ENCODE assay signal across 18 cellular contexts in the genomic region with DNA sequence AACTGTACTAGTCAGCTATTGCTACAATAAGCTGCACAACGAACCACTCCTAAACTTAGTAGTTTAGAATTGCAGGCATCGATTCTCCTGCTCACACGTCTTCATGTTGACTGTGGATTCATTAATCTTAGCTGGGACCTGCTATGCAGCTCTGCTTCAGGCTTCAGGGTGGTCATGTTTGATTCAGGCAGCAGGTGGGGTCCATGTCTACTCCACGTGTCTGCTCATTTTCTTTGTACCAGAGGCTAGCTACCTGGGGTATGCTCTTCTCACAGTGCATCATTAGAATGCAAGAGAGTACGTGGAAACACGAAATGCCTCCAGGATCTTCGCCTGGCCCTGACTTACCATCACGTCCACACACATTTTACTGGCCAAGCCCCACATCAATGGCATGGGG.
A peak's percentile ranks its signal among the peaks of the same experiment; 100 is the strongest.
DNase-seq lines count a peak whose midpoint lies in the region; ATAC-seq, FAIRE-seq and TF ChIP-seq lines count a peak whose summit lies in the region.
"Had no signal": no experiment of that assay in that cellular context is flagged by ENCODE, and none has a peak within 500 bp of the region (broad histone marks: within the 10 kb centered on the region; RNA-seq: fewer than 3 reads in every experiment).

No MANE protein-coding gene starts in this region.

- no peak for ATAC-seq in HepG2
- ATAC-seq in right lobe of liver = no peak
- ATAC-seq in Panc1 = no peak
- ATAC-seq: K562 had no signal

- H3K27ac ChIP-seq in HepG2 (ENCODE audit: extremely low read length, insufficient read depth, low read length) = no peak overlapping the region
- no peak overlapping the region for H3K27ac ChIP-seq in right lobe of liver
- peak overlapping the region; percentile 71; the same call in 1 of the 2 replicates for H3K27ac ChIP-seq in Panc1 (ENCODE audit: low read length)
- no peak overlapping the region for H3K27ac ChIP-seq in mesenchymal stem cell (ENCODE audit: low read length, poor library complexity, severe bottlenecking)
- H3K27ac ChIP-seq: 22Rv1, C4-2B had no signal

- intact Hi-C loops in HepG2 (cut with micrococcal nuclease; ENCODE audit: unreplicated experiment) = loop anchor here (1.0 to 2.0 kb wide), 3 partner anchors 65 to 302 kb away; a partner anchor contains a TSS
- intact Hi-C loops in right lobe of liver (cut with DNase I) = loop anchor here in 1 of 2 donors (10.0 kb wide), 2 partner anchors 91 to 301 kb away; no protein-coding TSS in a partner anchor
- intact Hi-C loops in Panc1 (cut with micrococcal nuclease; ENCODE audit: unreplicated experiment) = loop anchor here (5.0 kb wide), 4 partner anchors 89 to 294 kb away; no protein-coding TSS in a partner anchor

- H3K9me3 ChIP-seq in HepG2 (ENCODE audit: low read length) = no peaks in the 10 kb centered on the region
- H3K9me3 ChIP-seq in right lobe of liver = no peaks in the 10 kb centered on the region
- no peaks in the 10 kb centered on the region for H3K9me3 ChIP-seq in Panc1 (ENCODE audit: control insufficient read depth, insufficient read depth, low read depth, low read length)
- no peaks in the 10 kb centered on the region for H3K9me3 ChIP-seq in mesenchymal stem cell (ENCODE audit: control insufficient read depth, low read length)
- H3K9me3 ChIP-seq in MG63 = no peaks in the 10 kb centered on the region
- H3K9me3 ChIP-seq: A549, HAP-1 had no signal

- POLR2A ChIA-PET in HepG2 (lab: Yijun Ruan, JAX) = no interaction called here
- POLR2A ChIA-PET in Panc1 (lab: Charles Lee) = interaction anchor here (1.0 kb wide), 1 partner anchor 301 kb away, joined by 3 read pairs; no protein-coding TSS in a partner anchor

- TF ChIP-seq CTCF in HepG2 (CRISPR knock-in tag; IDR thresholded peaks at IDR 0.05) (no peak), right lobe of liver (IDR thresholded peaks at IDR 0.05) (no peak), Panc1 (IDR thresholded peaks at IDR 0.05) (no peak)

- 8% methylated on average over 8 of the region's 8 CpGs for WGBS in HepG2 (ENCODE audit: low lambda C conversion rate)
- WGBS in right lobe of liver (ENCODE audit: insufficient coverage, low coverage, low lambda C conversion rate, missing lambda C conversion rate) = 63% methylated on average over 8 of the region's 8 CpGs
- 93% methylated on average over 8 of the region's 8 CpGs for WGBS in mesenchymal stem cell

- H2AK5ac ChIP-seq in mesenchymal stem cell (ENCODE audit: low read length, severe bottlenecking) = no peak overlapping the region

- no peak overlapping the region for H3K9ac ChIP-seq in HepG2 (ENCODE audit: insufficient read depth, low read depth, low read length)
- no peak overlapping the region for H3K9ac ChIP-seq in mesenchymal stem cell (ENCODE audit: low read length)

- no peaks in the 10 kb centered on the region for H3K79me1 ChIP-seq in mesenchymal stem cell (replicated peaks; ENCODE audit: low read length, poor library complexity, severe bottlenecking)

- no peak overlapping the region for H3K14ac ChIP-seq in mesenchymal stem cell (ENCODE audit: low read length in 2 of 2)

- H2BK12ac ChIP-seq in mesenchymal stem cell (ENCODE audit: low read length in 2 of 2) = peak overlapping the region; percentile 37 to 49

- no peaks in the 10 kb centered on the region for H3K79me2 ChIP-seq in HepG2 (ENCODE audit: insufficient read depth, low read length)

- no peak for TF ChIP-seq RAD21 in HepG2 (CRISPR knock-in tag; IDR thresholded peaks at IDR 0.05)

- TF ChIP-seq EP300 in HepG2 (IDR thresholded peaks at IDR 0.05; ENCODE audit: low read depth in 2 of 2, low read length in 2 of 2) = no peak
- no peak for TF ChIP-seq EP300 in HepG2 (CRISPR knock-in tag; IDR thresholded peaks at IDR 0.05; ENCODE audit: borderline replicate concordance)

- H4K8ac ChIP-seq in mesenchymal stem cell (ENCODE audit: low read length) = no peak overlapping the region

- no peaks in the 10 kb centered on the region for H4K20me1 ChIP-seq in HepG2 (ENCODE audit: insufficient read depth, low read length)

- H3K27me3 ChIP-seq in HepG2 (ENCODE audit: control insufficient read depth in 1 of 2, insufficient read depth in 2 of 2, low read length in 2 of 2) = 0 out of 5 replicates have a peak, but pooled peaks cover 0 to 13% of the 10 kb centered on the region in 2 experiments
- H3K27me3 ChIP-seq in right lobe of liver = no peaks in the 10 kb centered on the region
- H3K27me3 ChIP-seq in Panc1 (ENCODE audit: control insufficient read depth, insufficient read depth, low read length) = no peaks in the 10 kb centered on the region
- no peaks in the 10 kb centered on the region for H3K27me3 ChIP-seq in mesenchymal stem cell (ENCODE audit: control insufficient read depth in 1 of 2, insufficient read depth in 1 of 2, low read length in 2 of 2)
- no peaks in the 10 kb centered on the region for H3K27me3 ChIP-seq in MG63

- peak overlapping the region; percentile 25 for H4K91ac ChIP-seq in mesenchymal stem cell (ENCODE audit: low read length)

- no peak overlapping the region for H3K23ac ChIP-seq in mesenchymal stem cell (ENCODE audit: low read length in 2 of 2)

- H3K4me2 ChIP-seq in HepG2 (ENCODE audit: low read depth, low read length) (no peak overlapping the region), mesenchymal stem cell (ENCODE audit: low read length, poor library complexity, severe bottlenecking) (no peak overlapping the region)

- in situ Hi-C loops in HepG2 (cut with HindIII; ENCODE audit: extremely low pct_ligation_motif_present, low pct_unique_long_range_greater_than_20kb) (loop anchor here (5.0 kb wide), 2 partner anchors 64 to 104 kb away; a partner anchor contains a TSS), Panc1 (cut with HindIII; ENCODE audit: low pct_unique_long_range_greater_than_20kb, low sequenced_read_pairs) (no loop called here)

- H2BK120ac ChIP-seq in mesenchymal stem cell (ENCODE audit: low read depth, low read length) = no peak overlapping the region

- no peak overlapping the region for H3K4me3 ChIP-seq in HepG2 (replicated peaks in 1 of 3; ENCODE audit: insufficient read depth in 1 of 3, low read depth in 2 of 3, low read length in 3 of 3)
- H3K4me3 ChIP-seq in right lobe of liver = no peak overlapping the region
- no peak overlapping the region for H3K4me3 ChIP-seq in Panc1 (ENCODE audit: low read depth in 2 of 2, low read length in 2 of 2)
- H3K4me3 ChIP-seq in mesenchymal stem cell (ENCODE audit: insufficient read depth in 1 of 2, low read depth in 1 of 2, low read length in 2 of 2) = no peak overlapping the region
- H3K4me3 ChIP-seq in MG63 = no peak overlapping the region
- H3K4me3 ChIP-seq: HAP-1, K562 had no signal

- no peak overlapping the region for H2BK15ac ChIP-seq in mesenchymal stem cell (ENCODE audit: low read depth, poor library complexity, severe bottlenecking)

- no peak overlapping the region for H3K18ac ChIP-seq in mesenchymal stem cell (ENCODE audit: low read depth in 1 of 2, low read length in 2 of 2)

- peak overlapping the region in 1 of 2 experiments; percentile 13 for H3K4ac ChIP-seq in mesenchymal stem cell (ENCODE audit: low read depth in 1 of 2, low read length in 2 of 2)

- TF ChIP-seq POLR2A in HepG2 (IDR thresholded peaks at IDR 0.05; ENCODE audit: insufficient read depth in 1 of 2, low read depth in 2 of 2, low read length in 2 of 2) = no peak
- no peak for TF ChIP-seq POLR2A in right lobe of liver (IDR thresholded peaks at IDR 0.05)

- H3K4me1 ChIP-seq in HepG2 (ENCODE audit: insufficient read depth, low read length) = no peaks in the 10 kb centered on the region
- no peaks in the 10 kb centered on the region for H3K4me1 ChIP-seq in right lobe of liver
- peaks cover 6% of the 10 kb centered on the region for H3K4me1 ChIP-seq in Panc1 (ENCODE audit: control insufficient read depth, insufficient read depth, low read length)
- H3K4me1 ChIP-seq in mesenchymal stem cell (ENCODE audit: control insufficient read depth, insufficient read depth, low read depth, low read length) = peaks cover 2% of the 10 kb centered on the region
- H3K4me1 ChIP-seq: HAP-1 had no signal

- H3K36me3 ChIP-seq in HepG2 (replicated peaks in 1 of 2; ENCODE audit: control insufficient read depth in 1 of 2, insufficient read depth in 2 of 2, low read length in 2 of 2) = no peaks in the 10 kb centered on the region
- no peaks in the 10 kb centered on the region for H3K36me3 ChIP-seq in right lobe of liver
- H3K36me3 ChIP-seq in Panc1 (ENCODE audit: control insufficient read depth, insufficient read depth, low read length) = no peaks in the 10 kb centered on the region
- H3K36me3 ChIP-seq in mesenchymal stem cell (ENCODE audit: control insufficient read depth in 1 of 2, insufficient read depth in 2 of 2, low read depth in 1 of 2, low read length in 2 of 2) = no peaks in the 10 kb centered on the region
- H3K36me3 ChIP-seq in MG63 = no peaks in the 10 kb centered on the region
- H3K36me3 ChIP-seq: HAP-1 had no signal

- DNase-seq in HepG2 (ENCODE audit: low spot score) (no peak), right lobe of liver (no peak), Panc1 (ENCODE audit: low read depth, low spot score) (no peak), mesenchymal stem cell (no peak), GM19240 (ENCODE audit: insufficient read length, low spot score) (no peak), MG63 (no peak), SHP77 (lab: John Stamatoyannopoulos, UW) (no peak)
- DNase-seq: AML-193, DMS153, DMS79, GDM1 had no signal

- no peak for FAIRE-seq in HepG2 (lab: Jason Lieb, UNC)
- FAIRE-seq: A549, GM12892, GM18507, K562 had no signal

- CTCF ChIA-PET in HepG2 (lab: Yijun Ruan, JAX; ENCODE audit: low intra/inter-chr PET ratio, low total read pairs) (interaction anchor here (2.7 to 2.8 kb wide), 2 partner anchors 109 to 302 kb away, joined by 12 to 48 read pairs; no protein-coding TSS in a partner anchor), Panc1 (lab: Charles Lee) (interaction anchor here (0.7 kb wide), 2 partner anchors 193 to 282 kb away, joined by 3 read pairs; no protein-coding TSS in a partner anchor)

- BruUV-seq in HepG2 (replicated peaks; lab: Mats Ljungman, UMichigan) (no TSS peak), Panc1 (replicated peaks; lab: Mats Ljungman, UMichigan) (no TSS peak)

- no peak overlapping the region for H2AFZ ChIP-seq in HepG2 (ENCODE audit: low read length)
- no peak overlapping the region for H2AFZ ChIP-seq in mesenchymal stem cell (ENCODE audit: low read depth, low read length)

- no peak overlapping the region for H2BK5ac ChIP-seq in mesenchymal stem cell (ENCODE audit: low read depth, low read length, poor library complexity, severe bottlenecking)

TF ChIP-seq in HepG2, 621 proteins besides CTCF, POLR2A, EP300 and RAD21 (continues in another document):
- TF ChIP-seq YY1 (IDR thresholded peaks at IDR 0.05; ENCODE audit: insufficient read depth, insufficient replicate concordance, low read depth, low read length) = no peak
